In the genomic region with DNA sequence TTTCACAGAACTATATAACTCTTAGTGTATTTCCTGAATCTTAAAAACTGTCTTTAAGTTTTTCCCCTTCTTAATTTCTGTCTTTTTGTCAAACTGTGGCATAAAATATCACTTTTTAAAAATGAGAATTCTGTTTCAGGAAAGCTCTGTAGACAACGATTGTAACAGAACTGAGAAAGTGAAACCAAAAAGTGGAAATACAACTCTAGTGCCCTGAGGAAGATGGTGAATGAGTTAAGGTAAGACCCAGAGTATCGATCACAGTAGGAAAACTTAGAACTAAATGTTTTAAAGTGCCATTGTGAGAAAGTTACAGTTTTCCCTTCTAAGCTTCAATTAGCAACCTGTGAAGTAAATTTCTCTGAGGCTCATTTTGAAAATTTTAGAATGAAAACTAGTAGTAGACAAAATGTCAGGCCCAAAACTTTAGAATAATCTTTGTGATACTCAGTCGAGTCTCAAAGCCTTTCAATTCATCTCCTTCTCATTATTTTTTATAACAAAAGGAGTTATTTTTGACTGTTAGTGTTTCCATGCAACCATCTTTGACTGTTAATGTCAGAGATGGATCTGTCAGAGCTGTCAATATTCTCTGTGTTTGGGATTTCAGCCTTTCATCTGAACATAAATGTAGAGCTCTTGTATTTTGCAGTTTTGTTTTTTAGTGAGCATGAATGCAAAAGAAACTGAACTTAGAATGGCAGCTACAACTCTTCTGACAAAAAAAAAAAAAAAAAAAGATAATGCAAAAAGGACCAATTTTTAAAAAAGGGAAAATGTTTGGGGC, we compare ENCODE assay signal across 8 cellular contexts. TPM values are rescaled to one million over a fixed set of nuclear protein-coding genes. Genes with fewer than 3 reads are reported as not detected.
DNase-seq lines count a peak whose midpoint lies in the region; ATAC-seq and TF ChIP-seq lines count a peak whose summit lies in the region.

No MANE protein-coding gene starts in this region.

- H3K4me1 Mint-ChIP-seq in activated CD8-positive, alpha-beta T cell treated with anti-CD3 and anti-CD28 coated beads, Interleukin-2, amount 10 ng/mL, durations not matched to agents 7 days and 5 days (ENCODE audit: low read depth), result no peaks in the 10 kb centered on the region
- no peaks in the 10 kb centered on the region for H3K4me1 Mint-ChIP-seq in activated CD8-positive, alpha-beta T cell treated with anti-CD3 and anti-CD28 coated beads for 36 hours (ENCODE audit: low read depth)

- peak overlapping the region; percentile 48 for H3K4me3 Mint-ChIP-seq in activated CD8-positive, alpha-beta T cell treated with anti-CD3 and anti-CD28 coated beads, Interleukin-2, amount 10 ng/mL, durations not matched to agents 7 days and 5 days
- no peak overlapping the region for H3K4me3 Mint-ChIP-seq in activated CD8-positive, alpha-beta T cell treated with anti-CD3 and anti-CD28 coated beads for 36 hours

- H3K27me3 Mint-ChIP-seq in activated CD8-positive, alpha-beta T cell treated with anti-CD3 and anti-CD28 coated beads, Interleukin-2, amount 10 ng/mL, durations not matched to agents 7 days and 5 days (ENCODE audit: low read depth), result no peaks in the 10 kb centered on the region
- H3K27me3 Mint-ChIP-seq in activated CD8-positive, alpha-beta T cell treated with anti-CD3 and anti-CD28 coated beads for 36 hours, result no peaks in the 10 kb centered on the region

- H3K9me3 ChIP-seq in parathyroid adenoma (ENCODE audit: control insufficient read depth, low read length), result no peaks in the 10 kb centered on the region

- H3K4me2 ChIP-seq in parathyroid adenoma (ENCODE audit: low read length), result peak overlapping the region; percentile 34

- H3K27me3 ChIP-seq in parathyroid adenoma (ENCODE audit: control insufficient read depth, insufficient read depth, low read length), result no peaks in the 10 kb centered on the region

- H3K4me3 ChIP-seq in parathyroid adenoma (ENCODE audit: low read depth, low read length), result peak overlapping the region; percentile 12

- H3K27ac ChIP-seq in parathyroid adenoma, result no peak overlapping the region
- H3K27ac ChIP-seq in caudate nucleus (ENCODE audit: low read depth, low read length), result no peak overlapping the region

- TF ChIP-seq CTCF in activated CD8-positive, alpha-beta T cell treated with anti-CD3 and anti-CD28 coated beads for 36 hours (IDR thresholded peaks at IDR 0.05), result no peak
- TF ChIP-seq CTCF in parathyroid adenoma (IDR thresholded peaks at IDR 0.05), result no peak

- H3K79me2 ChIP-seq in parathyroid adenoma, result no peaks in the 10 kb centered on the region

- no peak for DNase-seq in activated CD8-positive, alpha-beta T cell treated with anti-CD3 and anti-CD28 coated beads, Interleukin-2, amount 10 ng/mL, durations not matched to agents 7 days and 5 days
- no peak for DNase-seq in activated CD8-positive, alpha-beta T cell treated with anti-CD3 and anti-CD28 coated beads for 36 hours
- DNase-seq in caudate nucleus (lab: John Stamatoyannopoulos, UW) (no peak), amniotic stem cell (lab: John Stamatoyannopoulos, UW) (no peak), nucleus accumbens (lab: John Stamatoyannopoulos, UW) (no peak)

- H3K4me1 ChIP-seq in parathyroid adenoma, result peaks cover 3% of the 10 kb centered on the region

- CTCF ChIA-PET in activated CD8-positive, alpha-beta T cell treated with anti-CD3 and anti-CD28 coated beads, Interleukin-2, amount 10 ng/mL, durations not matched to agents 7 days and 5 days (lab: Charles Lee), result interaction anchor here (1.2 kb wide), 1 partner anchor 60 kb away, joined by 3 read pairs; no protein-coding TSS in a partner anchor
- CTCF ChIA-PET in activated CD8-positive, alpha-beta T cell treated with anti-CD3 and anti-CD28 coated beads for 36 hours (lab: Charles Lee), result no interaction called here

- POLR2A ChIA-PET in activated CD8-positive, alpha-beta T cell treated with anti-CD3 and anti-CD28 coated beads, Interleukin-2, amount 10 ng/mL, durations not matched to agents 7 days and 5 days (lab: Charles Lee), result no interaction called here
- POLR2A ChIA-PET in activated CD8-positive, alpha-beta T cell treated with anti-CD3 and anti-CD28 coated beads for 36 hours (lab: Charles Lee), result no interaction called here

- no peak overlapping the region for H3K9ac ChIP-seq in parathyroid adenoma

- ATAC-seq in activated CD8-positive, alpha-beta T cell treated with anti-CD3 and anti-CD28 coated beads, Interleukin-2, amount 10 ng/mL, durations not matched to agents 7 days and 5 days, result no peak
- ATAC-seq in activated CD8-positive, alpha-beta T cell treated with anti-CD3 and anti-CD28 coated beads for 36 hours, result no peak
- ATAC-seq in HG03025 (IDR thresholded peaks at IDR 0.05; ENCODE audit: low FRiP score, unreplicated experiment), result peak; percentile 80
- peak; percentile 82 for ATAC-seq in SK-N-SH treated with all-trans-retinoic acid at 6 μM for 48 hours

- H3K36me3 Mint-ChIP-seq in activated CD8-positive, alpha-beta T cell treated with anti-CD3 and anti-CD28 coated beads, Interleukin-2, amount 10 ng/mL, durations not matched to agents 7 days and 5 days (ENCODE audit: low read depth), result no peaks in the 10 kb centered on the region
- no peaks in the 10 kb centered on the region for H3K36me3 Mint-ChIP-seq in activated CD8-positive, alpha-beta T cell treated with anti-CD3 and anti-CD28 coated beads for 36 hours (ENCODE audit: low read depth)

- H3K36me3 ChIP-seq in parathyroid adenoma (ENCODE audit: control insufficient read depth, insufficient read depth, low read length), result no peaks in the 10 kb centered on the region

- H3K9me3 Mint-ChIP-seq in activated CD8-positive, alpha-beta T cell treated with anti-CD3 and anti-CD28 coated beads, Interleukin-2, amount 10 ng/mL, durations not matched to agents 7 days and 5 days (ENCODE audit: insufficient read depth), result no peaks in the 10 kb centered on the region
- H3K9me3 Mint-ChIP-seq in activated CD8-positive, alpha-beta T cell treated with anti-CD3 and anti-CD28 coated beads for 36 hours, result no peaks in the 10 kb centered on the region

- intact Hi-C loops in activated CD8-positive, alpha-beta T cell treated with anti-CD3 and anti-CD28 coated beads for 36 hours (cut with micrococcal nuclease), result no loop called here

- peak overlapping the region; percentile 76 for H2AFZ ChIP-seq in parathyroid adenoma

- peak overlapping the region; percentile 48 for H3K27ac Mint-ChIP-seq in activated CD8-positive, alpha-beta T cell treated with anti-CD3 and anti-CD28 coated beads, Interleukin-2, amount 10 ng/mL, durations not matched to agents 7 days and 5 days
- H3K27ac Mint-ChIP-seq in activated CD8-positive, alpha-beta T cell treated with anti-CD3 and anti-CD28 coated beads for 36 hours, result no peak overlapping the region

TF ChIP-seq in SK-N-SH treated with all-trans-retinoic acid at 6 μM for 48 hours, 23 proteins besides CTCF, POLR2A, EP300 and RAD21 (continues in another document):
- TF ChIP-seq PPARA (CRISPR knock-in tag; IDR thresholded peaks at IDR 0.05; ENCODE audit: borderline replicate concordance) (no peak), ARNTL (CRISPR knock-in tag; IDR thresholded peaks at IDR 0.05; ENCODE audit: borderline replicate concordance, low read depth) (no peak), OSR1 (CRISPR knock-in tag; IDR thresholded peaks at IDR 0.05) (no peak), CSDC2 (CRISPR knock-in tag; IDR thresholded peaks at IDR 0.05) (no peak), ZNF565 (CRISPR knock-in tag; conservative IDR thresholded peaks at IDR 0.05; ENCODE audit: low read depth) (no peak), TOX (CRISPR knock-in tag; IDR thresholded peaks at IDR 0.05; ENCODE audit: borderline replicate concordance) (no peak), ZC3H10 (CRISPR knock-in tag; IDR thresholded peaks at IDR 0.05) (no peak), SNAI2 (CRISPR knock-in tag; IDR thresholded peaks at IDR 0.05) (no peak), ZNF8 (CRISPR knock-in tag; IDR thresholded peaks at IDR 0.05) (no peak), ZFP30 (CRISPR knock-in tag; IDR thresholded peaks at IDR 0.05) (no peak), TCF4 (CRISPR knock-in tag; IDR thresholded peaks at IDR 0.05; ENCODE audit: borderline replicate concordance) (no peak)
- TF ChIP-seq, protein P1, sequence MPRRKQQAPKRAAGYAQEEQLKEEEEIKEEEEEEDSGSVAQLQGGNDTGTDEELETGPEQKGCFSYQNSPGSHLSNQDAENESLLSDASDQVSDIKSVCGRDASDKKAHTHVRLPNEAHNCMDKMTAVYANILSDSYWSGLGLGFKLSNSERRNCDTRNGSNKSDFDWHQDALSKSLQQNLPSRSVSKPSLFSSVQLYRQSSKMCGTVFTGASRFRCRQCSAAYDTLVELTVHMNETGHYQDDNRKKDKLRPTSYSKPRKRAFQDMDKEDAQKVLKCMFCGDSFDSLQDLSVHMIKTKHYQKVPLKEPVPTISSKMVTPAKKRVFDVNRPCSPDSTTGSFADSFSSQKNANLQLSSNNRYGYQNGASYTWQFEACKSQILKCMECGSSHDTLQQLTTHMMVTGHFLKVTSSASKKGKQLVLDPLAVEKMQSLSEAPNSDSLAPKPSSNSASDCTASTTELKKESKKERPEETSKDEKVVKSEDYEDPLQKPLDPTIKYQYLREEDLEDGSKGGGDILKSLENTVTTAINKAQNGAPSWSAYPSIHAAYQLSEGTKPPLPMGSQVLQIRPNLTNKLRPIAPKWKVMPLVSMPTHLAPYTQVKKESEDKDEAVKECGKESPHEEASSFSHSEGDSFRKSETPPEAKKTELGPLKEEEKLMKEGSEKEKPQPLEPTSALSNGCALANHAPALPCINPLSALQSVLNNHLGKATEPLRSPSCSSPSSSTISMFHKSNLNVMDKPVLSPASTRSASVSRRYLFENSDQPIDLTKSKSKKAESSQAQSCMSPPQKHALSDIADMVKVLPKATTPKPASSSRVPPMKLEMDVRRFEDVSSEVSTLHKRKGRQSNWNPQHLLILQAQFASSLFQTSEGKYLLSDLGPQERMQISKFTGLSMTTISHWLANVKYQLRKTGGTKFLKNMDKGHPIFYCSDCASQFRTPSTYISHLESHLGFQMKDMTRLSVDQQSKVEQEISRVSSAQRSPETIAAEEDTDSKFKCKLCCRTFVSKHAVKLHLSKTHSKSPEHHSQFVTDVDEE (CRISPR knock-in tag; IDR thresholded peaks at IDR 0.05), result no peak
- TF ChIP-seq, protein P2, sequence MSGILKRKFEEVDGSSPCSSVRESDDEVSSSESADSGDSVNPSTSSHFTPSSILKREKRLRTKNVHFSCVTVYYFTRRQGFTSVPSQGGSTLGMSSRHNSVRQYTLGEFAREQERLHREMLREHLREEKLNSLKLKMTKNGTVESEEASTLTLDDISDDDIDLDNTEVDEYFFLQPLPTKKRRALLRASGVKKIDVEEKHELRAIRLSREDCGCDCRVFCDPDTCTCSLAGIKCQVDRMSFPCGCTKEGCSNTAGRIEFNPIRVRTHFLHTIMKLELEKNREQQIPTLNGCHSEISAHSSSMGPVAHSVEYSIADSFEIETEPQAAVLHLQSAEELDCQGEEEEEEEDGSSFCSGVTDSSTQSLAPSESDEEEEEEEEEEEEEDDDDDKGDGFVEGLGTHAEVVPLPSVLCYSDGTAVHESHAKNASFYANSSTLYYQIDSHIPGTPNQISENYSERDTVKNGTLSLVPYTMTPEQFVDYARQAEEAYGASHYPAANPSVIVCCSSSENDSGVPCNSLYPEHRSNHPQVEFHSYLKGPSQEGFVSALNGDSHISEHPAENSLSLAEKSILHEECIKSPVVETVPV (CRISPR knock-in tag; IDR thresholded peaks at IDR 0.05), result no peak

RNA-seq across cellular contexts. Expression of a gene that starts 19.0 kb away (rescaled TPM):
- total RNA-seq in activated CD8-positive, alpha-beta T cell treated with anti-CD3 and anti-CD28 coated beads, Interleukin-2, amount 10 ng/mL, durations not matched to agents 7 days and 5 days, result not detected
- not detected for total RNA-seq in activated CD8-positive, alpha-beta T cell treated with anti-CD3 and anti-CD28 coated beads for 36 hours

Comparison
In these comparisons a context has a peak if more than half of its experiments do, and no peak if none do; other contexts are left out.
1. ATAC-seq: peak in HG03025 (single experiment) and SK-N-SH treated with all-trans-retinoic acid at 6 μM for 48 hours (single experiment); none in activated CD8-positive, alpha-beta T cell treated with anti-CD3 and anti-CD28 coated beads, Interleukin-2, amount 10 ng/mL, durations not matched to agents 7 days and 5 days (single experiment) and activated CD8-positive, alpha-beta T cell treated with anti-CD3 and anti-CD28 coated beads for 36 hours (single experiment).